ENCODE assay signal across 16 cellular contexts in genomic region chr12:47343684-47344567, GRCh38.
DNase-seq lines count a peak whose midpoint lies in the region; FAIRE-seq and TF ChIP-seq lines count a peak whose summit lies in the region.
"Had no signal": no experiment of that assay in that cellular context is flagged by ENCODE, and none has a peak within 500 bp of the region (broad histone marks: within the 10 kb centered on the region; RNA-seq: fewer than 3 reads in every experiment).

No MANE protein-coding gene starts in this region.

- H3K9me3 Mint-ChIP-seq in astrocyte (ENCODE audit: unreplicated experiment), result no peaks in the 10 kb centered on the region

- H2AFZ ChIP-seq in astrocyte (ENCODE audit: low read depth, low read length), result no peak overlapping the region
- H2AFZ ChIP-seq: hepatocyte had no signal

- H3K27ac ChIP-seq in astrocyte (ENCODE audit: low read depth, low read length), result no peak overlapping the region
- H3K27ac ChIP-seq: hepatocyte, tibial nerve had no signal

- H3K4me1 ChIP-seq in astrocyte (ENCODE audit: insufficient read depth, low read length), result no peaks in the 10 kb centered on the region
- H3K4me1 ChIP-seq: tibial nerve had no signal

- peaks cover 7% of the 10 kb centered on the region for H3K27me3 Mint-ChIP-seq in astrocyte (ENCODE audit: low read depth, unreplicated experiment)
- H3K27me3 Mint-ChIP-seq: naive thymus-derived CD8-positive, alpha-beta T cell had no signal

- H3K36me3 Mint-ChIP-seq in astrocyte (ENCODE audit: low read depth, unreplicated experiment), result no peaks in the 10 kb centered on the region

- no peaks in the 10 kb centered on the region for H4K20me1 ChIP-seq in astrocyte (ENCODE audit: insufficient read depth, low read length)

- H3K4me1 Mint-ChIP-seq in astrocyte (ENCODE audit: low read depth, unreplicated experiment), result no peaks in the 10 kb centered on the region

- no peak overlapping the region for H3K27ac Mint-ChIP-seq in astrocyte (ENCODE audit: unreplicated experiment)

- no peaks in the 10 kb centered on the region for H3K9me3 ChIP-seq in astrocyte (ENCODE audit: insufficient read depth, low read depth, low read length)
- H3K9me3 ChIP-seq: tibial nerve had no signal

- H3K4me3 Mint-ChIP-seq in astrocyte (ENCODE audit: unreplicated experiment), result no peak overlapping the region
- H3K4me3 Mint-ChIP-seq: naive thymus-derived CD8-positive, alpha-beta T cell had no signal

- H3K9ac ChIP-seq in astrocyte (ENCODE audit: low read length), result no peak overlapping the region

- H3K79me2 ChIP-seq in astrocyte (ENCODE audit: insufficient read depth, low read length), result no peaks in the 10 kb centered on the region
- H3K79me2 ChIP-seq: hepatocyte had no signal

- H3K4me3 ChIP-seq in AG10803 (ENCODE audit: low read length) (no peak overlapping the region), astrocyte (ENCODE audit: insufficient read depth, low read depth, low read length) (no peak overlapping the region)
- H3K4me3 ChIP-seq: hepatocyte, tibial nerve had no signal

- TF ChIP-seq CTCF in AG10803 (conservative IDR thresholded peaks at IDR 0.05; ENCODE audit: low read length), result no peak
- no peak for TF ChIP-seq CTCF in astrocyte (IDR thresholded peaks at IDR 0.05; ENCODE audit: insufficient read depth, low read depth, low read length)

- H3K27me3 ChIP-seq in astrocyte (ENCODE audit: insufficient read depth, low read length), result no peaks in the 10 kb centered on the region
- H3K27me3 ChIP-seq: hepatocyte, tibial nerve had no signal

- peak; percentile 64 for FAIRE-seq in astrocyte (lab: Jason Lieb, UNC)
- FAIRE-seq: GM18507 had no signal

- no peak overlapping the region for H3K4me2 ChIP-seq in astrocyte (ENCODE audit: low read length)
- H3K4me2 ChIP-seq: hepatocyte had no signal

- H3K36me3 ChIP-seq in astrocyte (ENCODE audit: insufficient read depth, low read length), result no peaks in the 10 kb centered on the region
- H3K36me3 ChIP-seq: tibial nerve had no signal

- DNase-seq in AG10803 (ENCODE audit: low read depth) (peak; percentile 31), H4 (ENCODE audit: low spot score) (peak; percentile 20), astrocyte (ENCODE audit: low read depth) (peak; percentile 97), kidney tubule cell (ENCODE audit: low spot score) (peak; percentile 7), cerebellum (ENCODE audit: low spot score) (no peak), C1 segment of cervical spinal cord (lab: John Stamatoyannopoulos, UW) (no peak), amygdala (lab: John Stamatoyannopoulos, UW) (no peak)
- DNase-seq: activated CD4-positive, alpha-beta T cell treated with anti-CD3 and anti-CD28 coated beads for 48 hours; activated effector memory CD4-positive, alpha-beta T cell treated with anti-CD3 and anti-CD28 coated beads, Interleukin-2, amount 50 U/mL, for 16 hours; naive thymus-derived CD8-positive, alpha-beta T cell; NCI-H1092; NK-92 treated with Interleukin-12 subunit alpha and Interleukin-12 subunit beta, amount 100 ng/mL, for 24 hours; SHP77 had no signal

Comparison
In these comparisons a context has a peak if more than half of its experiments do, and no peak if none do; other contexts are left out.
1. DNase-seq: peak in AG10803 (single experiment), H4 (single experiment), astrocyte (single experiment) and kidney tubule cell (single experiment); none in cerebellum (single experiment), C1 segment of cervical spinal cord (0 of 14) and amygdala (0 of 56).